Comparison of ENCODE assay signal across 20 cellular contexts in genomic region chr3:185912512-185912911, GRCh38.
"Had no signal": no experiment of that assay in that cellular context is flagged by ENCODE, and none has a peak within 500 bp of the region (broad histone marks: within the 10 kb centered on the region; RNA-seq: fewer than 3 reads in every experiment).

No MANE protein-coding gene starts in this region.

- H3K9me3 ChIP-seq: ascending aorta, breast epithelium, left lung, mucosa of descending colon had no signal

- DNase-seq: activated CD4-positive, alpha-beta T cell treated with anti-CD3 and anti-CD28 coated beads, Interleukin-2, amount 50 U/mL, for 1 hour; activated naive CD4-positive, alpha-beta T cell treated with Interleukin-2 at 50 U/mL for 16 hours; islet precursor cell; left lung; mammary epithelial cell; mucosa of descending colon; naive thymus-derived CD4-positive, alpha-beta T cell; nucleus accumbens; posterior cingulate gyrus; small intestine; stimulated activated CD4-positive, alpha-beta T cell treated with anti-CD3 and anti-CD28 coated beads, Interleukin-4, amount 100 ng/mL, for 4 hours; stimulated activated CD8-positive, alpha-beta memory T cell treated with anti-CD3 and anti-CD28 coated beads, Interleukin-4, amount 100 ng/mL, for 48 hours; stimulated activated naive CD8-positive, alpha-beta T cell treated with anti-CD3 and anti-CD28 coated beads, Interleukin-15, Interleukin-2, amounts not matched to agents 100 U/mL and 50 U/mL, for 24 hours; trophoblast cell had no signal

- H3K4me3 ChIP-seq: ascending aorta, breast epithelium, hepatocyte, left lung, mucosa of descending colon had no signal

- H3K27ac Mint-ChIP-seq: activated T-helper 17 cell treated with anti-CD3 and anti-CD28 coated beads, Interleukin-2, amount 50 U/mL, for 72 hours; T-helper 2 cell treated with Interferon-gamma antibody and Interleukin-4, amounts not matched to agents 5 μg/mL and 100 μg/mL, for 36 hours had no signal

- H3K4me3 Mint-ChIP-seq: activated T-helper 17 cell treated with anti-CD3 and anti-CD28 coated beads, Interleukin-2, amount 50 U/mL, for 72 hours; T-helper 2 cell treated with Interferon-gamma antibody and Interleukin-4, amounts not matched to agents 5 μg/mL and 100 μg/mL, for 36 hours had no signal

- ATAC-seq: activated CD4-positive, CD25-positive, alpha-beta regulatory T cell treated with anti-CD3 and anti-CD28 coated beads, Interleukin-2, amount 50 U/mL, for 24 hours; stimulated activated naive CD8-positive, alpha-beta T cell treated with anti-CD3 and anti-CD28 coated beads, Interleukin-15, Interleukin-2, amounts not matched to agents 100 U/mL and 50 U/mL, for 24 hours had no signal

- H3K27me3 Mint-ChIP-seq: activated T-helper 17 cell treated with anti-CD3 and anti-CD28 coated beads, Interleukin-2, amount 50 U/mL, for 72 hours had no signal

- H3K4me1 Mint-ChIP-seq: activated T-helper 17 cell treated with anti-CD3 and anti-CD28 coated beads, Interleukin-2, amount 50 U/mL, for 72 hours had no signal

- H3K9me3 Mint-ChIP-seq: activated T-helper 17 cell treated with anti-CD3 and anti-CD28 coated beads, Interleukin-2, amount 50 U/mL, for 72 hours; T-helper 2 cell treated with Interferon-gamma antibody and Interleukin-4, amounts not matched to agents 5 μg/mL and 100 μg/mL, for 36 hours had no signal

- H3K36me3 ChIP-seq: breast epithelium had no signal

- H3K4me1 ChIP-seq: ascending aorta, breast epithelium, left lung had no signal

- H3K27ac ChIP-seq: ascending aorta, breast epithelium, hepatocyte, left lung had no signal
